ENCODE assay signal across 12 cellular contexts in genomic region chr3:136109499-136109898, GRCh38.
DNase-seq lines count a peak whose midpoint lies in the region; ATAC-seq, FAIRE-seq and TF ChIP-seq lines count a peak whose summit lies in the region.
"Had no signal": no experiment of that assay in that cellular context is flagged by ENCODE, and none has a peak within 500 bp of the region (broad histone marks: within the 10 kb centered on the region; RNA-seq: fewer than 3 reads in every experiment).

No MANE protein-coding gene starts in this region.

- H3K9me3 ChIP-seq in kidney (ENCODE audit: control insufficient read depth in 1 of 2, low read length in 2 of 2) (no peaks in the 10 kb centered on the region), breast epithelium (no peaks in the 10 kb centered on the region)

- H3K4me3 ChIP-seq in kidney (ENCODE audit: low read length in 2 of 2) = no peak overlapping the region
- H3K4me3 ChIP-seq in breast epithelium = no peak overlapping the region

- DNase-seq in kidney (no peak), D721Med (ENCODE audit: insufficient read length, low spot score) (no peak), Right ventricle myocardium inferior (ENCODE audit: missing footprints) (no peak), breast epithelium (ENCODE audit: low spot score in 2 of 2) (no peak)
- DNase-seq: activated CD8-positive, alpha-beta memory T cell treated with anti-CD3 and anti-CD28 coated beads, Interleukin-2, amount 50 U/mL, for 4 hours; DMS153; H9; islet precursor cell had no signal

- H3K9ac ChIP-seq in kidney (ENCODE audit: low read length in 2 of 2) = no peak overlapping the region

- no peak for TF ChIP-seq CTCF in kidney (IDR thresholded peaks at IDR 0.05; ENCODE audit: borderline replicate concordance, extremely low read depth, insufficient read depth)
- no peak for TF ChIP-seq CTCF in D721Med (IDR thresholded peaks at IDR 0.05; ENCODE audit: insufficient read depth, missing control alignments)
- no peak for TF ChIP-seq CTCF in breast epithelium (IDR thresholded peaks at IDR 0.05)

- FAIRE-seq in kidney (lab: Jason Lieb, UNC) (peak; percentile 59), D721Med (lab: Jason Lieb, UNC) (no peak)
- FAIRE-seq: bronchial epithelial cell had no signal

- no peak overlapping the region for H3K27ac ChIP-seq in kidney (ENCODE audit: low read depth in 2 of 2, low read length in 2 of 2)
- no peak overlapping the region for H3K27ac ChIP-seq in breast epithelium

- intact Hi-C loops in kidney (cut with DNase I) (no loop called here), Right ventricle myocardium inferior (cut with DNase I) (no loop called here), breast epithelium (cut with DNase I; ENCODE audit: low total_unique reads) (no loop called here)

- no peak for TF ChIP-seq POLR2A in breast epithelium (IDR thresholded peaks at IDR 0.05)

- ATAC-seq in GM18909 (IDR thresholded peaks at IDR 0.05; ENCODE audit: poor library complexity, unreplicated experiment) (peak; percentile 98), GM21619 (IDR thresholded peaks at IDR 0.05; ENCODE audit: unreplicated experiment) (peak; percentile 99), HG03135 (IDR thresholded peaks at IDR 0.05; ENCODE audit: unreplicated experiment) (peak; percentile 93), Right ventricle myocardium inferior (no peak)

- no peaks in the 10 kb centered on the region for H3K27me3 ChIP-seq in breast epithelium

- H3K36me3 ChIP-seq in kidney (ENCODE audit: control insufficient read depth in 1 of 2, insufficient read depth in 2 of 2, low read length in 2 of 2) (peaks cover 6 to 17% of the 10 kb centered on the region in 2 donors), breast epithelium (no peaks in the 10 kb centered on the region)

- H3K4me1 ChIP-seq in kidney (ENCODE audit: control insufficient read depth in 1 of 2, insufficient read depth in 1 of 2, low read depth in 1 of 2, low read length in 2 of 2) = no peaks in the 10 kb centered on the region
- H3K4me1 ChIP-seq in breast epithelium = no peaks in the 10 kb centered on the region
